Comparison of ENCODE assay signal across 14 cellular contexts in genomic region chr12:109590566-109590965, GRCh38. TPM values are rescaled to one million over a fixed set of nuclear protein-coding genes. Genes with fewer than 3 reads are reported as not detected.
DNase-seq lines count a peak whose midpoint lies in the region; ATAC-seq and TF ChIP-seq lines count a peak whose summit lies in the region.
"Had no signal": no experiment of that assay in that cellular context is flagged by ENCODE, and none has a peak within 500 bp of the region (broad histone marks: within the 10 kb centered on the region; RNA-seq: fewer than 3 reads in every experiment).

No MANE protein-coding gene starts in this region.

- TF ChIP-seq CTCF in cardiac muscle cell (IDR thresholded peaks at IDR 0.05; ENCODE audit: low read depth, low read length) (no peak), endothelial cell (IDR thresholded peaks at IDR 0.05; ENCODE audit: unreplicated experiment) (no peak), neural progenitor cell (IDR thresholded peaks at IDR 0.05) (no peak), right lobe of liver (IDR thresholded peaks at IDR 0.05) (no peak)

- DNase-seq in cardiac muscle cell (ENCODE audit: low read depth in 1 of 2, low spot score in 1 of 2) (no peak), right cardiac atrium (no peak), endothelial cell (ENCODE audit: low spot score) (no peak), neural progenitor cell (ENCODE audit: low spot score) (no peak), right lobe of liver (no peak), NCI-H1930 (lab: John Stamatoyannopoulos, UW) (no peak)
- DNase-seq in activated naive CD4-positive, alpha-beta T cell treated with anti-CD3 and anti-CD28 coated beads, Interleukin-2, amount 50 U/mL, for 16 hours, result no peak
- DNase-seq: AML-193; Caco-2; CD4-positive, alpha-beta T cell; GM23248; HCEC 1CT had no signal

- no peak overlapping the region for H3K4me2 ChIP-seq in neural progenitor cell
- H3K4me2 ChIP-seq: A549 had no signal

- H3K27ac Mint-ChIP-seq in endothelial cell (ENCODE audit: unreplicated experiment) (peak overlapping the region; percentile 5), neural progenitor cell (peak overlapping the region; percentile 82)
- H3K27ac Mint-ChIP-seq: CD4-positive, alpha-beta T cell had no signal

- no peaks in the 10 kb centered on the region for H3K9me3 ChIP-seq in cardiac muscle cell (ENCODE audit: low read depth)
- no peaks in the 10 kb centered on the region for H3K9me3 ChIP-seq in right cardiac atrium (ENCODE audit: control insufficient read depth, low read length)
- H3K9me3 ChIP-seq in neural progenitor cell (ENCODE audit: low read depth), result no peaks in the 10 kb centered on the region
- no peaks in the 10 kb centered on the region for H3K9me3 ChIP-seq in right lobe of liver
- H3K9me3 ChIP-seq: A549, Caco-2 had no signal

- no peak overlapping the region for H2AFZ ChIP-seq in neural progenitor cell (replicated peaks)
- H2AFZ ChIP-seq: GM23248 had no signal

- no peaks in the 10 kb centered on the region for H3K9me3 Mint-ChIP-seq in endothelial cell (ENCODE audit: unreplicated experiment)
- no peaks in the 10 kb centered on the region for H3K9me3 Mint-ChIP-seq in neural progenitor cell
- H3K9me3 Mint-ChIP-seq: CD4-positive, alpha-beta T cell had no signal

- H3K27me3 ChIP-seq in cardiac muscle cell, result no peaks in the 10 kb centered on the region
- H3K27me3 ChIP-seq in right cardiac atrium (ENCODE audit: control insufficient read depth, insufficient read depth), result no peaks in the 10 kb centered on the region
- H3K27me3 ChIP-seq in neural progenitor cell, result no peaks in the 10 kb centered on the region
- no peaks in the 10 kb centered on the region for H3K27me3 ChIP-seq in right lobe of liver

- H3K4me1 Mint-ChIP-seq in endothelial cell (ENCODE audit: unreplicated experiment) (no peaks in the 10 kb centered on the region), neural progenitor cell (peaks cover 34% of the 10 kb centered on the region)

- H3K36me3 Mint-ChIP-seq in endothelial cell (ENCODE audit: low read depth, unreplicated experiment) (peaks cover 25% of the 10 kb centered on the region), neural progenitor cell (peaks cover 17% of the 10 kb centered on the region)

- peaks cover 14% of the 10 kb centered on the region for H3F3A ChIP-seq in neural progenitor cell (ENCODE audit: low read depth)

- H3K4me1 ChIP-seq in cardiac muscle cell (ENCODE audit: low read depth), result peaks cover 12% of the 10 kb centered on the region
- no peaks in the 10 kb centered on the region for H3K4me1 ChIP-seq in right cardiac atrium (ENCODE audit: control insufficient read depth, insufficient read depth, low read length)
- peaks cover 26% of the 10 kb centered on the region for H3K4me1 ChIP-seq in neural progenitor cell
- H3K4me1 ChIP-seq in right lobe of liver, result peaks cover 0 to 19% (median 6%) of the 10 kb centered on the region in 4 donors
- H3K4me1 ChIP-seq: Caco-2 had no signal

- H3K27me3 Mint-ChIP-seq in endothelial cell (ENCODE audit: unreplicated experiment), result peaks cover 8% of the 10 kb centered on the region
- peaks cover 2% of the 10 kb centered on the region for H3K27me3 Mint-ChIP-seq in neural progenitor cell (ENCODE audit: insufficient read depth, low read depth)
- H3K27me3 Mint-ChIP-seq: CD4-positive, alpha-beta T cell had no signal

- H3K4me3 ChIP-seq in cardiac muscle cell (no peak overlapping the region), right cardiac atrium (ENCODE audit: low read length) (no peak overlapping the region), neural progenitor cell (no peak overlapping the region), right lobe of liver (no peak overlapping the region)
- H3K4me3 ChIP-seq: A549, GM23248 had no signal

- H3K79me2 ChIP-seq in neural progenitor cell (ENCODE audit: low read depth), result no peaks in the 10 kb centered on the region

- WGBS in right cardiac atrium, result 91% methylated on average over 8 of the region's 8 CpGs
- WGBS in right lobe of liver (ENCODE audit: insufficient coverage, low coverage, low lambda C conversion rate, missing lambda C conversion rate), result 93% methylated on average over 4 of the region's 8 CpGs

- intact Hi-C loops in right cardiac atrium (cut with DNase I), result no loop called here
- intact Hi-C loops in right lobe of liver (cut with DNase I), result loop anchor here in 1 of 2 donors (10.0 kb wide), 1 partner anchor 66 kb away; no protein-coding TSS in a partner anchor

- no peak overlapping the region for H3K9ac ChIP-seq in neural progenitor cell
- H3K9ac ChIP-seq: GM23248 had no signal

- no peak overlapping the region for H3K4me3 Mint-ChIP-seq in endothelial cell (ENCODE audit: unreplicated experiment)
- H3K4me3 Mint-ChIP-seq in neural progenitor cell, result no peak overlapping the region
- H3K4me3 Mint-ChIP-seq: CD4-positive, alpha-beta T cell had no signal

- TF ChIP-seq POLR2A in right lobe of liver (IDR thresholded peaks at IDR 0.05), result no peak

- H3K27ac ChIP-seq in cardiac muscle cell (peak overlapping the region; percentile 66), right cardiac atrium (ENCODE audit: low read length) (no peak overlapping the region), neural progenitor cell (no peak overlapping the region), right lobe of liver (no peak overlapping the region)
- H3K27ac ChIP-seq: A549, C4-2B, GM23248 had no signal

- H4K20me1 ChIP-seq in neural progenitor cell (ENCODE audit: low read depth), result no peaks in the 10 kb centered on the region

- peaks cover 11% of the 10 kb centered on the region for H3K36me3 ChIP-seq in cardiac muscle cell
- no peaks in the 10 kb centered on the region for H3K36me3 ChIP-seq in neural progenitor cell
- peaks cover 0 to 33% (median 3%) of the 10 kb centered on the region in 4 donors for H3K36me3 ChIP-seq in right lobe of liver

- no peak for ATAC-seq in right cardiac atrium
- ATAC-seq in right lobe of liver, result no peak
- ATAC-seq: A549 had no signal

RNA-seq across cellular contexts. Expression of gene MVK, which starts 17.0 kb away (rescaled TPM):
- total RNA-seq in cardiac muscle cell, result 56.1 and 83.3 TPM in 2 replicates
- polyA plus RNA-seq in cardiac muscle cell, result 22.6 and 29.0 TPM in 2 replicates
- total RNA-seq in right cardiac atrium, result 10 to 100 TPM in 1 of 4 donors, 1 to 10 TPM in 3; 5.8 to 10.2 (median 6.9) TPM
- 9.6 TPM for polyA plus RNA-seq in right cardiac atrium
- total RNA-seq in endothelial cell (ENCODE audit: unreplicated experiment), result 40.7 TPM
- total RNA-seq in neural progenitor cell (ENCODE audit: low replicate concordance), result 8.3 and 20.1 TPM in 2 replicates
- total RNA-seq in right lobe of liver, result 10 to 100 TPM; 14.2 to 60.0 (median 37.6) TPM

RNA-seq across cellular contexts. Expression of gene MMAB, which starts 17.3 kb away (rescaled TPM):
- total RNA-seq in cardiac muscle cell (89.4 and 133 TPM in 2 replicates), right cardiac atrium (10 to 100 TPM; 37.0 to 50.7 (median 42.2) TPM), endothelial cell (ENCODE audit: unreplicated experiment) (41.6 TPM), neural progenitor cell (ENCODE audit: low replicate concordance) (24.7 and 34.5 TPM in 2 replicates), right lobe of liver (10 to 100 TPM; 42.6 to 99.8 (median 65.2) TPM)
- polyA plus RNA-seq in cardiac muscle cell (130 and 174 TPM in 2 replicates), right cardiac atrium (46.9 TPM)
